38 cellular contexts compared by ENCODE assay signal in genomic region chr11:59938718-59939117, GRCh38. TPM values are rescaled to one million over a fixed set of nuclear protein-coding genes. Genes with fewer than 3 reads are reported as not detected.
"Had no signal": no experiment of that assay in that cellular context is flagged by ENCODE, and none has a peak within 500 bp of the region (broad histone marks: within the 10 kb centered on the region; RNA-seq: fewer than 3 reads in every experiment).

No MANE protein-coding gene starts in this region.

- H3K36me3 ChIP-seq: adrenal gland, brain microvascular endothelial cell, breast epithelium had no signal

- FAIRE-seq: astrocyte, colon, TTC549 had no signal

- H3K27me3 ChIP-seq: body of pancreas, brain microvascular endothelial cell, breast epithelium had no signal

- H3K27ac ChIP-seq: adrenal gland, body of pancreas, brain microvascular endothelial cell, breast epithelium, VCaP had no signal

- H3K4me3 ChIP-seq: adrenal gland, body of pancreas, breast epithelium had no signal

- DNase-seq: activated B cell treated with CpG ODN at 0.5 μM for 24 hours; activated CD4-positive, alpha-beta memory T cell treated with anti-CD3 and anti-CD28 coated beads for 36 hours; activated CD4-positive, alpha-beta T cell treated with anti-CD3 and anti-CD28 coated beads for 4 hours; activated CD4-positive, alpha-beta T cell treated with anti-CD3 and anti-CD28 coated beads, Interleukin-2, amount 10 ng/mL, durations not matched to agents 24 days and 14 days; activated CD4-positive, alpha-beta T cell treated with anti-CD3 and anti-CD28 coated beads, Interleukin-2, amount 50 U/mL, for 1 hour; activated CD4-positive, alpha-beta T cell treated with anti-CD3 and anti-CD28 coated beads, Interleukin-2, amount 50 U/mL, for 4 hours; activated CD4-positive, CD25-positive, alpha-beta regulatory T cell treated with anti-CD3 and anti-CD28 coated beads, Interleukin-2, amount 50 U/mL, for 72 hours; activated CD8-positive, alpha-beta memory T cell treated with anti-CD3 and anti-CD28 coated beads, Interleukin-2, amount 50 U/mL, for 4 hours; activated CD8-positive, alpha-beta T cell treated with anti-CD3 and anti-CD28 coated beads for 36 hours; activated effector memory CD4-positive, alpha-beta T cell treated with anti-CD3 and anti-CD28 coated beads, Interleukin-2, amount 50 U/mL, for 16 hours; activated gamma-delta T cell treated with Interleukin-2 at 50 U/mL for 16 hours; activated naive CD4-positive, alpha-beta T cell; activated naive CD4-positive, alpha-beta T cell treated with anti-CD3 and anti-CD28 coated beads for 36 hours; activated naive CD4-positive, alpha-beta T cell treated with anti-CD3 and anti-CD28 coated beads, Interleukin-2, amount 50 U/mL, for 16 hours; activated naive CD8-positive, alpha-beta T cell treated with anti-CD3 and anti-CD28 coated beads for 36 hours; activated T-cell treated with anti-CD3 and anti-CD28 coated beads for 4 hours; activated T-cell treated with anti-CD3 and anti-CD28 coated beads, Interleukin-2, amount 50 U/mL, for 1 hour; activated T-cell treated with anti-CD3 and anti-CD28 coated beads, Interleukin-2, amount 50 U/mL, for 4 hours; activated T-cell treated with anti-CD3 and anti-CD28 coated beads, Interleukin-2, amount 50 U/mL, for 72 hours; adrenal gland; amniotic stem cell; aorta; body of pancreas; brain microvascular endothelial cell; central memory CD4-positive, alpha-beta T cell; T-helper 2 cell; T-helper 9 cell had no signal

- H3K9me3 ChIP-seq: adrenal gland, body of pancreas, breast epithelium had no signal

- H3K4me1 ChIP-seq: adrenal gland, body of pancreas, breast epithelium had no signal

- ATAC-seq: activated CD8-positive, alpha-beta T cell treated with anti-CD3 and anti-CD28 coated beads for 36 hours; activated naive CD4-positive, alpha-beta T cell treated with anti-CD3 and anti-CD28 coated beads, Interleukin-2, amount 50 U/mL, for 72 hours; activated T-cell treated with anti-CD3 and anti-CD28 coated beads, Interleukin-2, amount 50 U/mL, for 4 hours; activated T-cell treated with anti-CD3 and anti-CD28 coated beads, Interleukin-2, amount 50 U/mL, for 72 hours; activated T-helper 17 cell treated with anti-CD3 and anti-CD28 coated beads, Interleukin-2, amount 50 U/mL, for 72 hours; body of pancreas had no signal

RNA-seq across cellular contexts. Expression of gene OOSP1, which starts 0.5 kb away (rescaled TPM):
- total RNA-seq: activated B cell treated with CpG ODN at 0.5 μM for 24 hours; activated CD4-positive, alpha-beta memory T cell treated with anti-CD3 and anti-CD28 coated beads for 36 hours; activated CD4-positive, alpha-beta T cell treated with anti-CD3 and anti-CD28 coated beads, Interleukin-2, amount 10 ng/mL, durations not matched to agents 24 days and 14 days; activated CD8-positive, alpha-beta memory T cell treated with anti-CD3 and anti-CD28 coated beads for 36 hours; activated CD8-positive, alpha-beta T cell treated with anti-CD3 and anti-CD28 coated beads for 36 hours; activated naive CD4-positive, alpha-beta T cell treated with anti-CD3 and anti-CD28 coated beads for 36 hours; activated naive CD4-positive, alpha-beta T cell treated with anti-CD3 and anti-CD28 coated beads, Interleukin-2, amount 50 U/mL, for 72 hours; activated naive CD8-positive, alpha-beta T cell treated with anti-CD3 and anti-CD28 coated beads for 36 hours; activated T-cell treated with anti-CD3 and anti-CD28 coated beads, Interleukin-2, amount 50 U/mL, for 4 hours; activated T-cell treated with anti-CD3 and anti-CD28 coated beads, Interleukin-2, amount 50 U/mL, for 72 hours; activated T-helper 1 cell treated with anti-CD3 and anti-CD28 coated beads, Interleukin-12 subunit alpha, Interleukin-12 subunit beta, Interleukin-2, Interleukin-4 antibody, amounts not matched to agents 30 ng/mL and 10 ng/mL and 1 ng/mL, durations not matched to agents 14 hours and 24 hours and 36 hours; activated T-helper 17 cell treated with anti-CD3 and anti-CD28 coated beads, Interleukin-2, amount 50 U/mL, for 72 hours; adrenal gland; aorta; astrocyte; body of pancreas; breast epithelium; cardiac septum; cerebellum had no signal
- polyA plus RNA-seq: adrenal gland, aorta had no signal

RNA-seq across cellular contexts. Expression of gene OOSP4A, which starts 25.1 kb away (rescaled TPM):
- total RNA-seq: activated B cell treated with CpG ODN at 0.5 μM for 24 hours; activated CD4-positive, alpha-beta memory T cell treated with anti-CD3 and anti-CD28 coated beads for 36 hours; activated CD4-positive, alpha-beta T cell treated with anti-CD3 and anti-CD28 coated beads, Interleukin-2, amount 10 ng/mL, durations not matched to agents 24 days and 14 days; activated CD8-positive, alpha-beta memory T cell treated with anti-CD3 and anti-CD28 coated beads for 36 hours; activated CD8-positive, alpha-beta T cell treated with anti-CD3 and anti-CD28 coated beads for 36 hours; activated naive CD4-positive, alpha-beta T cell treated with anti-CD3 and anti-CD28 coated beads for 36 hours; activated naive CD4-positive, alpha-beta T cell treated with anti-CD3 and anti-CD28 coated beads, Interleukin-2, amount 50 U/mL, for 72 hours; activated naive CD8-positive, alpha-beta T cell treated with anti-CD3 and anti-CD28 coated beads for 36 hours; activated T-cell treated with anti-CD3 and anti-CD28 coated beads, Interleukin-2, amount 50 U/mL, for 4 hours; activated T-cell treated with anti-CD3 and anti-CD28 coated beads, Interleukin-2, amount 50 U/mL, for 72 hours; activated T-helper 1 cell treated with anti-CD3 and anti-CD28 coated beads, Interleukin-12 subunit alpha, Interleukin-12 subunit beta, Interleukin-2, Interleukin-4 antibody, amounts not matched to agents 30 ng/mL and 10 ng/mL and 1 ng/mL, durations not matched to agents 14 hours and 24 hours and 36 hours; activated T-helper 17 cell treated with anti-CD3 and anti-CD28 coated beads, Interleukin-2, amount 50 U/mL, for 72 hours; adrenal gland; aorta; astrocyte; body of pancreas; breast epithelium; cardiac septum; cerebellum had no signal
- polyA plus RNA-seq: adrenal gland, aorta had no signal
